17 cellular contexts compared by ENCODE assay signal in the genomic region with DNA sequence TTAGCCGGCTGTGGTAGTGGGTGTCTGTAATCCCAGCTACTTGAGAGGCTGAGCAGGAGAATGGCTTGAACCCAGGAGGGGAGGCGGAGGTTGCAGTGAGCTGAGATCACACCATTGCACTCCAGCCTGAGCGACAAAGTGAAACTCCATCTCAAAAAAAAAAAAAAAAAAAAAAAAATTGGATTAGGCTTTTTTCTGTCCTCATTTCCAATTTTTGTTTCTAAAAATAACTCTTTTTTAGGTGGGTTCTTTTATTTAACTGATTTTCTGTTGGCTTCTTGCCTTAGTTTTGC.
DNase-seq lines count a peak whose midpoint lies in the region; ATAC-seq, FAIRE-seq and TF ChIP-seq lines count a peak whose summit lies in the region.
"Had no signal": no experiment of that assay in that cellular context is flagged by ENCODE, and none has a peak within 500 bp of the region (broad histone marks: within the 10 kb centered on the region; RNA-seq: fewer than 3 reads in every experiment).

No MANE protein-coding gene starts in this region.

- no peak for TF ChIP-seq RAD21 in HepG2 (CRISPR knock-in tag; IDR thresholded peaks at IDR 0.05)

- CTCF ChIA-PET in HepG2 (lab: Yijun Ruan, JAX; ENCODE audit: low intra/inter-chr PET ratio, low total read pairs): no interaction called here

- no peaks in the 10 kb centered on the region for H3K79me2 ChIP-seq in HepG2 (ENCODE audit: insufficient read depth, low read length)
- no peaks in the 10 kb centered on the region for H3K79me2 ChIP-seq in KMS-11 (ENCODE audit: insufficient read depth, low read depth)
- H3K79me2 ChIP-seq in OCI-LY3 (ENCODE audit: low read length): no peaks in the 10 kb centered on the region

- H4K20me1 ChIP-seq in HepG2 (ENCODE audit: insufficient read depth, low read length) (no peaks in the 10 kb centered on the region), KMS-11 (ENCODE audit: insufficient read depth) (no peaks in the 10 kb centered on the region), OCI-LY3 (ENCODE audit: insufficient read depth, low read length) (no peaks in the 10 kb centered on the region)
- H4K20me1 ChIP-seq: BLaER1 treated with 17β-estradiol and CSF1 and Interleukin-3, amounts not matched to agents 10 nM and 100 nM had no signal

- POLR2A ChIA-PET in HepG2 (lab: Yijun Ruan, JAX): no interaction called here

- no TSS peak for BruUV-seq in HepG2 (replicated peaks; lab: Mats Ljungman, UMichigan)

- peaks cover 84% of the 10 kb centered on the region for H3K9me3 ChIP-seq in HepG2 (ENCODE audit: low read length)
- H3K9me3 ChIP-seq in right lobe of liver: no peaks in the 10 kb centered on the region
- no peaks in the 10 kb centered on the region for H3K9me3 ChIP-seq in OCI-LY3 (ENCODE audit: insufficient read depth, low read length)
- H3K9me3 ChIP-seq in pancreas: no peaks in the 10 kb centered on the region
- H3K9me3 ChIP-seq in aorta (ENCODE audit: control insufficient read depth, low read length): no peaks in the 10 kb centered on the region
- H3K9me3 ChIP-seq: BLaER1 treated with 17β-estradiol and CSF1 and Interleukin-3, amounts not matched to agents 10 nM and 100 nM had no signal

- H3K4me1 ChIP-seq in HepG2 (ENCODE audit: insufficient read depth, low read length): no peaks in the 10 kb centered on the region
- H3K4me1 ChIP-seq in right lobe of liver: no peaks in the 10 kb centered on the region
- peaks cover 37% of the 10 kb centered on the region for H3K4me1 ChIP-seq in KMS-11 (ENCODE audit: low read depth, poor library complexity, severe bottlenecking)
- H3K4me1 ChIP-seq in OCI-LY3 (ENCODE audit: low read length): peaks cover 8% of the 10 kb centered on the region
- no peaks in the 10 kb centered on the region for H3K4me1 ChIP-seq in pancreas
- H3K4me1 ChIP-seq in aorta (ENCODE audit: control insufficient read depth in 1 of 2, insufficient read depth in 2 of 2, low read length in 2 of 2): no peaks in the 10 kb centered on the region
- H3K4me1 ChIP-seq: BLaER1 treated with 17β-estradiol and CSF1 and Interleukin-3, amounts not matched to agents 10 nM and 100 nM had no signal

- H3K27ac ChIP-seq in HepG2 (ENCODE audit: extremely low read length, insufficient read depth, low read length) (no peak overlapping the region), right lobe of liver (no peak overlapping the region), KMS-11 (peak overlapping the region; percentile 98), OCI-LY3 (ENCODE audit: low read length) (peak overlapping the region; percentile 45; the same call in 1 of the 2 replicates), pancreas (no peak overlapping the region), aorta (ENCODE audit: low read depth in 1 of 2, low read length in 2 of 2) (no peak overlapping the region)
- H3K27ac ChIP-seq: BLaER1 treated with 17β-estradiol and CSF1 and Interleukin-3, amounts not matched to agents 10 nM and 100 nM had no signal

- TF ChIP-seq CTCF in HepG2 (CRISPR knock-in tag; IDR thresholded peaks at IDR 0.05) (no peak), right lobe of liver (IDR thresholded peaks at IDR 0.05) (no peak), KMS-11 (conservative IDR thresholded peaks at IDR 0.05; ENCODE audit: low read depth, low read length) (no peak), OCI-LY3 (IDR thresholded peaks at IDR 0.05; ENCODE audit: low read depth, low read length) (no peak), pancreas (IDR thresholded peaks at IDR 0.05) (no peak)

- H3K36me3 ChIP-seq in HepG2 (replicated peaks in 1 of 2; ENCODE audit: control insufficient read depth in 1 of 2, insufficient read depth in 2 of 2, low read length in 2 of 2): no peaks in the 10 kb centered on the region
- no peaks in the 10 kb centered on the region for H3K36me3 ChIP-seq in right lobe of liver
- H3K36me3 ChIP-seq in KMS-11 (ENCODE audit: insufficient read depth): no peaks in the 10 kb centered on the region
- no peaks in the 10 kb centered on the region for H3K36me3 ChIP-seq in OCI-LY3 (replicated peaks; ENCODE audit: low read depth, low read length)
- H3K36me3 ChIP-seq in pancreas: no peaks in the 10 kb centered on the region
- H3K36me3 ChIP-seq in aorta (ENCODE audit: control insufficient read depth in 1 of 2, insufficient read depth in 2 of 2, low read length in 1 of 2): no peaks in the 10 kb centered on the region
- H3K36me3 ChIP-seq: BLaER1 treated with 17β-estradiol and CSF1 and Interleukin-3, amounts not matched to agents 10 nM and 100 nM had no signal

- H3K4me3 ChIP-seq in HepG2 (replicated peaks in 1 of 3; ENCODE audit: insufficient read depth in 1 of 3, low read depth in 2 of 3, low read length in 3 of 3) (peak overlapping the region in 1 of 3 experiments; percentile 8; a peak in 1 of 6 replicates), right lobe of liver (no peak overlapping the region), KMS-11 (IDR thresholded peaks at IDR 0.05; ENCODE audit: insufficient read depth, low read depth, low read length) (no peak overlapping the region), OCI-LY3 (ENCODE audit: low read length) (peak overlapping the region; percentile 71), pancreas (no peak overlapping the region), aorta (ENCODE audit: low read length in 2 of 2) (no peak overlapping the region)
- H3K4me3 ChIP-seq: BLaER1 treated with 17β-estradiol and CSF1 and Interleukin-3, amounts not matched to agents 10 nM and 100 nM; K562 had no signal

- H3K4me2 ChIP-seq in HepG2 (ENCODE audit: low read depth, low read length) (peak overlapping the region; percentile 45; the same call in 1 of the 2 replicates), KMS-11 (peak overlapping the region; percentile 57), OCI-LY3 (ENCODE audit: low read length) (peak overlapping the region; percentile 84)
- H3K4me2 ChIP-seq: BLaER1 treated with 17β-estradiol and CSF1 and Interleukin-3, amounts not matched to agents 10 nM and 100 nM had no signal

- ATAC-seq in HepG2: peak; percentile 73
- no peak for ATAC-seq in right lobe of liver
- no peak for ATAC-seq in pancreas
- no peak for ATAC-seq in aorta (ENCODE audit: low FRiP score)
- ATAC-seq: K562 had no signal

- H3K9ac ChIP-seq in HepG2 (ENCODE audit: insufficient read depth, low read depth, low read length): no peak overlapping the region
- H3K9ac ChIP-seq in KMS-11: peak overlapping the region; percentile 82
- peak overlapping the region; percentile 61 for H3K9ac ChIP-seq in OCI-LY3 (ENCODE audit: low read length)
- H3K9ac ChIP-seq: BLaER1 treated with 17β-estradiol and CSF1 and Interleukin-3, amounts not matched to agents 10 nM and 100 nM had no signal

- H3K27me3 ChIP-seq in HepG2 (ENCODE audit: control insufficient read depth in 1 of 2, insufficient read depth in 2 of 2, low read length in 2 of 2): no peaks in the 10 kb centered on the region
- no peaks in the 10 kb centered on the region for H3K27me3 ChIP-seq in right lobe of liver
- H3K27me3 ChIP-seq in KMS-11 (ENCODE audit: insufficient read depth, low read depth): no peaks in the 10 kb centered on the region
- no peaks in the 10 kb centered on the region for H3K27me3 ChIP-seq in OCI-LY3 (ENCODE audit: low read depth, low read length)
- no peaks in the 10 kb centered on the region for H3K27me3 ChIP-seq in pancreas
- H3K27me3 ChIP-seq in aorta (ENCODE audit: control insufficient read depth in 1 of 2, insufficient read depth in 2 of 2, low read length in 1 of 2): no peaks in the 10 kb centered on the region
- H3K27me3 ChIP-seq: BLaER1 treated with 17β-estradiol and CSF1 and Interleukin-3, amounts not matched to agents 10 nM and 100 nM had no signal

- TF ChIP-seq EP300 in HepG2 (IDR thresholded peaks at IDR 0.05; ENCODE audit: low read depth in 2 of 2, low read length in 2 of 2) (no peak), HepG2 (CRISPR knock-in tag; IDR thresholded peaks at IDR 0.05; ENCODE audit: borderline replicate concordance) (no peak)

- intact Hi-C loops in HepG2 (cut with micrococcal nuclease; ENCODE audit: unreplicated experiment): no loop called here
- intact Hi-C loops in right lobe of liver (cut with DNase I): no loop called here
- intact Hi-C loops in pancreas (cut with DNase I): no loop called here
- intact Hi-C loops in aorta (cut with DNase I): no loop called here

- H2AFZ ChIP-seq in HepG2 (ENCODE audit: low read length) (no peak overlapping the region), KMS-11 (ENCODE audit: low read depth) (peak overlapping the region; percentile 64; the same call in 1 of the 2 replicates), OCI-LY3 (ENCODE audit: low read depth, low read length) (peak overlapping the region; percentile 96)

- in situ Hi-C loops in HepG2 (cut with HindIII; ENCODE audit: extremely low pct_ligation_motif_present, low pct_unique_long_range_greater_than_20kb): no loop called here

- FAIRE-seq in HepG2 (lab: Jason Lieb, UNC): no peak
- FAIRE-seq in pancreas (lab: Jason Lieb, UNC): no peak
- FAIRE-seq: GM12892, HTR-8/SVneo, K562 had no signal

- TF ChIP-seq POLR2A in HepG2 (IDR thresholded peaks at IDR 0.05; ENCODE audit: insufficient read depth in 1 of 2, low read depth in 2 of 2, low read length in 2 of 2) (no peak), right lobe of liver (IDR thresholded peaks at IDR 0.05) (no peak)

- 19% methylated on average over 3 of the region's 3 CpGs for WGBS in HepG2 (ENCODE audit: low lambda C conversion rate)
- 40% methylated on average over 1 of the region's 3 CpGs for WGBS in right lobe of liver (ENCODE audit: insufficient coverage, low coverage, low lambda C conversion rate, missing lambda C conversion rate)
- 66 to 83% methylated on average over 3 of the region's 3 CpGs for WGBS in pancreas, 2 donors
- WGBS in aorta, 2 donors: 75 to 76% methylated on average over 3 of the region's 3 CpGs

- DNase-seq in HepG2 (ENCODE audit: low spot score) (no peak), right lobe of liver (no peak), pancreas (no peak), aorta (no peak)
- DNase-seq in activated T-cell treated with anti-CD3 and anti-CD28 coated beads, Interleukin-2, amount 50 U/mL, for 48 hours: no peak
- no peak for DNase-seq in NK-92 treated with Interleukin-12 subunit alpha and Interleukin-12 subunit beta, amount 100 ng/mL, for 24 hours (lab: John Stamatoyannopoulos, UW)
- DNase-seq: 8988T; Calu3; CD4-positive, CD25-positive, alpha-beta regulatory T cell; DMS 273 treated with DMSO at 0.1 percent for 48 hours; H9 had no signal

TF ChIP-seq in HepG2, 621 proteins besides CTCF, POLR2A, EP300 and RAD21 (continues in another document):
- no peak for TF ChIP-seq HNRNPLL (IDR thresholded peaks at IDR 0.05; ENCODE audit: low read depth, low read length, poor library complexity, severe bottlenecking)
- TF ChIP-seq CBX1 (IDR thresholded peaks at IDR 0.05; ENCODE audit: low read depth): no peak
- TF ChIP-seq, protein P1, sequence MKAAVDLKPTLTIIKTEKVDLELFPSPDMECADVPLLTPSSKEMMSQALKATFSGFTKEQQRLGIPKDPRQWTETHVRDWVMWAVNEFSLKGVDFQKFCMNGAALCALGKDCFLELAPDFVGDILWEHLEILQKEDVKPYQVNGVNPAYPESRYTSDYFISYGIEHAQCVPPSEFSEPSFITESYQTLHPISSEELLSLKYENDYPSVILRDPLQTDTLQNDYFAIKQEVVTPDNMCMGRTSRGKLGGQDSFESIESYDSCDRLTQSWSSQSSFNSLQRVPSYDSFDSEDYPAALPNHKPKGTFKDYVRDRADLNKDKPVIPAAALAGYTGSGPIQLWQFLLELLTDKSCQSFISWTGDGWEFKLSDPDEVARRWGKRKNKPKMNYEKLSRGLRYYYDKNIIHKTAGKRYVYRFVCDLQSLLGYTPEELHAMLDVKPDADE (CRISPR knock-in tag; IDR thresholded peaks at IDR 0.05): no peak

Comparison
In these comparisons a context has a peak if more than half of its experiments do, and no peak if none do; other contexts are left out.
1. H3K27ac ChIP-seq: peak in KMS-11 (single experiment) and OCI-LY3 (single experiment); none in HepG2 (single experiment), right lobe of liver (0 of 3), pancreas (0 of 4) and aorta (0 of 2).
2. Peak in every context shown above with its lines, with median percentiles within 50 percentile points of each other: H3K4me2 ChIP-seq.